1 cellular context compared by ENCODE assay signal in the genomic region with DNA sequence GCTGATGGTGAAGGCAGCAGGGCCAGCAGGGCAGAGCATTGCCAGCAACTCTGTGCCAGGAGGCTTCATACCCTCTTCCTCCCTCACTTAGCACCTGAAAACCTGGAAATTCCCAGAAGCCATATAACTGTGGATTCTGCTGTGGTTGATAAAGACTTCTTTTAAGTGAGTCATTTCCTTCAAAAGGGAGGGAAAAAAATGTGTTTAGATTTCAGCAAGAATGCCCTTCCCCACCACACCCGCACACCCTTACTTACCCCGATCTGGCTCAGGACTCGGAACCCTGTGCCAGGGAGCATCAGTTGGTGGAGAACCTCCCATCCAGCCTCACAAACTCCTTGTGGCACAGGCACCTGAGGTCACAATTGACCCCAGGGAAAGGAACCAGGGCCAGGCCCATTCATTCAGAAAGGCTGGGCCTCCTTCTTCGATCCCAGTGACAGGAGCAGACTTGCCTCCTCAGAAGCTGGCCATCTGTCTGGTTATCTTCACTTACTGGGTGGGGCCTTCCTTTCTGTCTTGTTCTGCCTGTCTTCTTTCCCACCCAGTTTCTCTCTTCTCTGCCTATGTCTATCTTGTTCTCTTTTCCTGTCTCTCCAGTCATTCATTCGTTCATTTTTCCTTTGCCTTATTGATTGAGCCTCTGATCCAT.
TF ChIP-seq lines count a peak whose summit lies in the region.

No MANE protein-coding gene starts in this region.

TF ChIP-seq in HepG2, 621 proteins besides CTCF, POLR2A, EP300 and RAD21 (continued from another document):
- TF ChIP-seq, protein P1, sequence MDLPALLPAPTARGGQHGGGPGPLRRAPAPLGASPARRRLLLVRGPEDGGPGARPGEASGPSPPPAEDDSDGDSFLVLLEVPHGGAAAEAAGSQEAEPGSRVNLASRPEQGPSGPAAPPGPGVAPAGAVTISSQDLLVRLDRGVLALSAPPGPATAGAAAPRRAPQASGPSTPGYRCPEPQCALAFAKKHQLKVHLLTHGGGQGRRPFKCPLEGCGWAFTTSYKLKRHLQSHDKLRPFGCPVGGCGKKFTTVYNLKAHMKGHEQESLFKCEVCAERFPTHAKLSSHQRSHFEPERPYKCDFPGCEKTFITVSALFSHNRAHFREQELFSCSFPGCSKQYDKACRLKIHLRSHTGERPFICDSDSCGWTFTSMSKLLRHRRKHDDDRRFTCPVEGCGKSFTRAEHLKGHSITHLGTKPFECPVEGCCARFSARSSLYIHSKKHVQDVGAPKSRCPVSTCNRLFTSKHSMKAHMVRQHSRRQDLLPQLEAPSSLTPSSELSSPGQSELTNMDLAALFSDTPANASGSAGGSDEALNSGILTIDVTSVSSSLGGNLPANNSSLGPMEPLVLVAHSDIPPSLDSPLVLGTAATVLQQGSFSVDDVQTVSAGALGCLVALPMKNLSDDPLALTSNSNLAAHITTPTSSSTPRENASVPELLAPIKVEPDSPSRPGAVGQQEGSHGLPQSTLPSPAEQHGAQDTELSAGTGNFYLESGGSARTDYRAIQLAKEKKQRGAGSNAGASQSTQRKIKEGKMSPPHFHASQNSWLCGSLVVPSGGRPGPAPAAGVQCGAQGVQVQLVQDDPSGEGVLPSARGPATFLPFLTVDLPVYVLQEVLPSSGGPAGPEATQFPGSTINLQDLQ (CRISPR knock-in tag; IDR thresholded peaks at IDR 0.05) = no peak
- TF ChIP-seq GATA4 (IDR thresholded peaks at IDR 0.05; ENCODE audit: borderline replicate concordance, low read depth) = no peak
- TF ChIP-seq, protein P2, sequence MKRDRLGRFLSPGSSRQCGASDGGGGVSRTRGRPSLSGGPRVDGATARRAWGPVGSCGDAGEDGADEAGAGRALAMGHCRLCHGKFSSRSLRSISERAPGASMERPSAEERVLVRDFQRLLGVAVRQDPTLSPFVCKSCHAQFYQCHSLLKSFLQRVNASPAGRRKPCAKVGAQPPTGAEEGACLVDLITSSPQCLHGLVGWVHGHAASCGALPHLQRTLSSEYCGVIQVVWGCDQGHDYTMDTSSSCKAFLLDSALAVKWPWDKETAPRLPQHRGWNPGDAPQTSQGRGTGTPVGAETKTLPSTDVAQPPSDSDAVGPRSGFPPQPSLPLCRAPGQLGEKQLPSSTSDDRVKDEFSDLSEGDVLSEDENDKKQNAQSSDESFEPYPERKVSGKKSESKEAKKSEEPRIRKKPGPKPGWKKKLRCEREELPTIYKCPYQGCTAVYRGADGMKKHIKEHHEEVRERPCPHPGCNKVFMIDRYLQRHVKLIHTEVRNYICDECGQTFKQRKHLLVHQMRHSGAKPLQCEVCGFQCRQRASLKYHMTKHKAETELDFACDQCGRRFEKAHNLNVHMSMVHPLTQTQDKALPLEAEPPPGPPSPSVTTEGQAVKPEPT (CRISPR knock-in tag; IDR thresholded peaks at IDR 0.05; ENCODE audit: low read depth) = no peak
- no peak for TF ChIP-seq KDM3A (CRISPR knock-in tag; IDR thresholded peaks at IDR 0.05; ENCODE audit: low read depth)
- TF ChIP-seq, protein P3, sequence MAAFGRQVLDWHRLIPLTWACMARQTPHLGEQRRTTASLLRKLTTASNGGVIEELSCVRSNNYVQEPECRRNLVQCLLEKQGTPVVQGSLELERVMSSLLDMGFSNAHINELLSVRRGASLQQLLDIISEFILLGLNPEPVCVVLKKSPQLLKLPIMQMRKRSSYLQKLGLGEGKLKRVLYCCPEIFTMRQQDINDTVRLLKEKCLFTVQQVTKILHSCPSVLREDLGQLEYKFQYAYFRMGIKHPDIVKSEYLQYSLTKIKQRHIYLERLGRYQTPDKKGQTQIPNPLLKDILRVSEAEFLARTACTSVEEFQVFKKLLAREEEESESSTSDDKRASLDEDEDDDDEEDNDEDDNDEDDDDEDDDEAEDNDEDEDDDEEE (CRISPR knock-in tag; IDR thresholded peaks at IDR 0.05) = no peak
- no peak for TF ChIP-seq PPARG (CRISPR knock-in tag; conservative IDR thresholded peaks at IDR 0.05)
- no peak for TF ChIP-seq SAFB2 (CRISPR knock-in tag; IDR thresholded peaks at IDR 0.05; ENCODE audit: borderline replicate concordance, low read depth)
- TF ChIP-seq, protein P4, sequence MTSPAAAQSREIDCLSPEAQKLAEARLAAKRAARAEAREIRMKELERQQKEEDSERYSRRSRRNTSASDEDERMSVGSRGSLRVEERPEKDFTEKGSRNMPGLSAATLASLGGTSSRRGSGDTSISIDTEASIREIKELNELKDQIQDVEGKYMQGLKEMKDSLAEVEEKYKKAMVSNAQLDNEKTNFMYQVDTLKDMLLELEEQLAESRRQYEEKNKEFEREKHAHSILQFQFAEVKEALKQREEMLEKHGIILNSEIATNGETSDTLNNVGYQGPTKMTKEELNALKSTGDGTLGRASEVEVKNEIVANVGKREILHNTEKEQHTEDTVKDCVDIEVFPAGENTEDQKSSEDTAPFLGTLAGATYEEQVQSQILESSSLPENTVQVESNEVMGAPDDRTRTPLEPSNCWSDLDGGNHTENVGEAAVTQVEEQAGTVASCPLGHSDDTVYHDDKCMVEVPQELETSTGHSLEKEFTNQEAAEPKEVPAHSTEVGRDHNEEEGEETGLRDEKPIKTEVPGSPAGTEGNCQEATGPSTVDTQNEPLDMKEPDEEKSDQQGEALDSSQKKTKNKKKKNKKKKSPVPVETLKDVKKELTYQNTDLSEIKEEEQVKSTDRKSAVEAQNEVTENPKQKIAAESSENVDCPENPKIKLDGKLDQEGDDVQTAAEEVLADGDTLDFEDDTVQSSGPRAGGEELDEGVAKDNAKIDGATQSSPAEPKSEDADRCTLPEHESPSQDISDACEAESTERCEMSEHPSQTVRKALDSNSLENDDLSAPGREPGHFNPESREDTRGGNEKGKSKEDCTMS (CRISPR knock-in tag; conservative IDR thresholded peaks at IDR 0.05) = no peak
- TF ChIP-seq, protein P5, sequence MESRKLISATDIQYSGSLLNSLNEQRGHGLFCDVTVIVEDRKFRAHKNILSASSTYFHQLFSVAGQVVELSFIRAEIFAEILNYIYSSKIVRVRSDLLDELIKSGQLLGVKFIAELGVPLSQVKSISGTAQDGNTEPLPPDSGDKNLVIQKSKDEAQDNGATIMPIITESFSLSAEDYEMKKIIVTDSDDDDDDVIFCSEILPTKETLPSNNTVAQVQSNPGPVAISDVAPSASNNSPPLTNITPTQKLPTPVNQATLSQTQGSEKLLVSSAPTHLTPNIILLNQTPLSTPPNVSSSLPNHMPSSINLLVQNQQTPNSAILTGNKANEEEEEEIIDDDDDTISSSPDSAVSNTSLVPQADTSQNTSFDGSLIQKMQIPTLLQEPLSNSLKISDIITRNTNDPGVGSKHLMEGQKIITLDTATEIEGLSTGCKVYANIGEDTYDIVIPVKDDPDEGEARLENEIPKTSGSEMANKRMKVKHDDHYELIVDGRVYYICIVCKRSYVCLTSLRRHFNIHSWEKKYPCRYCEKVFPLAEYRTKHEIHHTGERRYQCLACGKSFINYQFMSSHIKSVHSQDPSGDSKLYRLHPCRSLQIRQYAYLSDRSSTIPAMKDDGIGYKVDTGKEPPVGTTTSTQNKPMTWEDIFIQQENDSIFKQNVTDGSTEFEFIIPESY (CRISPR knock-in tag; IDR thresholded peaks at IDR 0.05) = no peak
- no peak for TF ChIP-seq HMG20A (CRISPR knock-in tag; IDR thresholded peaks at IDR 0.05; ENCODE audit: borderline replicate concordance)
- TF ChIP-seq, protein P6, sequence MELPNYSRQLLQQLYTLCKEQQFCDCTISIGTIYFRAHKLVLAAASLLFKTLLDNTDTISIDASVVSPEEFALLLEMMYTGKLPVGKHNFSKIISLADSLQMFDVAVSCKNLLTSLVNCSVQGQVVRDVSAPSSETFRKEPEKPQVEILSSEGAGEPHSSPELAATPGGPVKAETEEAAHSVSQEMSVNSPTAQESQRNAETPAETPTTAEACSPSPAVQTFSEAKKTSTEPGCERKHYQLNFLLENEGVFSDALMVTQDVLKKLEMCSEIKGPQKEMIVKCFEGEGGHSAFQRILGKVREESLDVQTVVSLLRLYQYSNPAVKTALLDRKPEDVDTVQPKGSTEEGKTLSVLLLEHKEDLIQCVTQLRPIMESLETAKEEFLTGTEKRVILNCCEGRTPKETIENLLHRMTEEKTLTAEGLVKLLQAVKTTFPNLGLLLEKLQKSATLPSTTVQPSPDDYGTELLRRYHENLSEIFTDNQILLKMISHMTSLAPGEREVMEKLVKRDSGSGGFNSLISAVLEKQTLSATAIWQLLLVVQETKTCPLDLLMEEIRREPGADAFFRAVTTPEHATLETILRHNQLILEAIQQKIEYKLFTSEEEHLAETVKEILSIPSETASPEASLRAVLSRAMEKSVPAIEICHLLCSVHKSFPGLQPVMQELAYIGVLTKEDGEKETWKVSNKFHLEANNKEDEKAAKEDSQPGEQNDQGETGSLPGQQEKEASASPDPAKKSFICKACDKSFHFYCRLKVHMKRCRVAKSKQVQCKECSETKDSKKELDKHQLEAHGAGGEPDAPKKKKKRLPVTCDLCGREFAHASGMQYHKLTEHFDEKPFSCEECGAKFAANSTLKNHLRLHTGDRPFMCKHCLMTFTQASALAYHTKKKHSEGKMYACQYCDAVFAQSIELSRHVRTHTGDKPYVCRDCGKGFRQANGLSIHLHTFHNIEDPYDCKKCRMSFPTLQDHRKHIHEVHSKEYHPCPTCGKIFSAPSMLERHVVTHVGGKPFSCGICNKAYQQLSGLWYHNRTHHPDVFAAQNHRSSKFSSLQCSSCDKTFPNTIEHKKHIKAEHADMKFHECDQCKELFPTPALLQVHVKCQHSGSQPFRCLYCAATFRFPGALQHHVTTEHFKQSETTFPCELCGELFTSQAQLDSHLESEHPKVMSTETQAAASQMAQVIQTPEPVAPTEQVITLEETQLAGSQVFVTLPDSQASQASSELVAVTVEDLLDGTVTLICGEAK (IDR thresholded peaks at IDR 0.05) = no peak
- TF ChIP-seq, protein P6 (CRISPR knock-in tag; IDR thresholded peaks at IDR 0.05) = no peak
